In genomic region chr11:97078443-97078842, GRCh38 we compare ENCODE assay signal across 30 cellular contexts.
DNase-seq lines count a peak whose midpoint lies in the region; ATAC-seq, FAIRE-seq and TF ChIP-seq lines count a peak whose summit lies in the region.
"Had no signal": no experiment of that assay in that cellular context is flagged by ENCODE, and none has a peak within 500 bp of the region (broad histone marks: within the 10 kb centered on the region; RNA-seq: fewer than 3 reads in every experiment).

No MANE protein-coding gene starts in this region.

- H3K27ac ChIP-seq in cardiac muscle cell: peak overlapping the region; percentile 58
- H3K27ac ChIP-seq in right atrium auricular region: no peak overlapping the region
- H3K27ac ChIP-seq in GM12878 (ENCODE audit: control insufficient read depth, insufficient read depth): no peak overlapping the region
- H3K27ac ChIP-seq: 22Rv1; A549; BLaER1; BLaER1 treated with 17β-estradiol and CSF1 and Interleukin-3, amounts not matched to agents 10 nM and 100 nM; C4-2B had no signal

- RAD21 ChIA-PET in GM12878 (lab: Charles Lee; ENCODE audit: unreplicated experiment): interaction anchor here (1.3 to 2.7 kb wide), 2 partner anchors 30 to 614 kb away, joined by 3 to 20 read pairs; no protein-coding TSS in a partner anchor

- no peak for TF ChIP-seq EP300 in GM12878 (IDR thresholded peaks at IDR 0.05; ENCODE audit: borderline replicate concordance in 1 of 2, control insufficient read depth in 1 of 2, low read depth in 2 of 2, low read length in 2 of 2)

- H3K4me3 ChIP-seq in cardiac muscle cell: no peak overlapping the region
- no peak overlapping the region for H3K4me3 ChIP-seq in right atrium auricular region
- H3K4me3 ChIP-seq in GM12878: no peak overlapping the region
- H3K4me3 ChIP-seq: A549; BLaER1; BLaER1 treated with 17β-estradiol and CSF1 and Interleukin-3, amounts not matched to agents 10 nM and 100 nM had no signal

- no peaks in the 10 kb centered on the region for H3K9me3 ChIP-seq in cardiac muscle cell (ENCODE audit: low read depth)
- peaks cover 0 to 8% of the 10 kb centered on the region in 2 donors for H3K9me3 ChIP-seq in right atrium auricular region
- H3K9me3 ChIP-seq in GM12878 (replicated peaks; ENCODE audit: control insufficient read depth, insufficient read depth, low read length): no peaks in the 10 kb centered on the region; the same call in 2 of the 3 replicates
- H3K9me3 ChIP-seq: A549, BE2C, Caco-2 had no signal

- H3K79me2 ChIP-seq in GM12878 (ENCODE audit: control insufficient read depth, insufficient read depth, low read length): no peaks in the 10 kb centered on the region

- H3K4me1 ChIP-seq in cardiac muscle cell (ENCODE audit: low read depth) (peaks cover 29% of the 10 kb centered on the region), right atrium auricular region (no peaks in the 10 kb centered on the region), GM12878 (ENCODE audit: control insufficient read depth, insufficient read depth, low read length) (no peaks in the 10 kb centered on the region)
- H3K4me1 ChIP-seq: A549; BE2C; BLaER1; BLaER1 treated with 17β-estradiol and CSF1 and Interleukin-3, amounts not matched to agents 10 nM and 100 nM; Caco-2 had no signal

- TF ChIP-seq POLR2A in GM12878 (IDR thresholded peaks at IDR 0.05; ENCODE audit: low read depth, low read length): no peak

- no peak overlapping the region for H3K4me2 ChIP-seq in GM12878 (ENCODE audit: control insufficient read depth, insufficient read depth)
- H3K4me2 ChIP-seq: A549; BLaER1; BLaER1 treated with 17β-estradiol and CSF1 and Interleukin-3, amounts not matched to agents 10 nM and 100 nM had no signal

- no TSS peak for BruUV-seq in GM12878 (replicated peaks; lab: Mats Ljungman, UMichigan)

- no peak overlapping the region for H3K9ac ChIP-seq in GM12878 (ENCODE audit: control insufficient read depth, insufficient read depth, low read length)
- H3K9ac ChIP-seq: BLaER1; BLaER1 treated with 17β-estradiol and CSF1 and Interleukin-3, amounts not matched to agents 10 nM and 100 nM had no signal

- ATAC-seq in GM12878: peak; percentile 58
- ATAC-seq in GM18519 (IDR thresholded peaks at IDR 0.05; ENCODE audit: low FRiP score, unreplicated experiment): no peak
- ATAC-seq: A549; CD8-positive, alpha-beta T cell had no signal

- CTCF ChIA-PET in GM12878 (lab: Yijun Ruan, JAX): interaction anchor here (1.1 to 1.2 kb wide), 2 partner anchors 9 to 63 kb away, joined by 3 read pairs; no protein-coding TSS in a partner anchor

- H3K36me3 ChIP-seq in cardiac muscle cell (no peaks in the 10 kb centered on the region), right atrium auricular region (no peaks in the 10 kb centered on the region), GM12878 (ENCODE audit: control insufficient read depth in 2 of 2, insufficient read depth in 2 of 2, low read length in 1 of 2) (no peaks in the 10 kb centered on the region)
- H3K36me3 ChIP-seq: BE2C; BLaER1; BLaER1 treated with 17β-estradiol and CSF1 and Interleukin-3, amounts not matched to agents 10 nM and 100 nM had no signal

- H4K20me1 ChIP-seq in GM12878 (ENCODE audit: control insufficient read depth, insufficient read depth): no peaks in the 10 kb centered on the region
- H4K20me1 ChIP-seq: BLaER1; BLaER1 treated with 17β-estradiol and CSF1 and Interleukin-3, amounts not matched to agents 10 nM and 100 nM had no signal

- no peak for TF ChIP-seq CTCF in cardiac muscle cell (IDR thresholded peaks at IDR 0.05; ENCODE audit: low read depth, low read length)
- no peak for TF ChIP-seq CTCF in right atrium auricular region (IDR thresholded peaks at IDR 0.05)
- no peak for TF ChIP-seq CTCF in GM12878 (IDR thresholded peaks at IDR 0.05 in 2 of 3, conservative IDR thresholded peaks at IDR 0.05 in 1 of 3; ENCODE audit: control insufficient read depth in 2 of 3, extremely low read depth in 1 of 3, insufficient read depth in 1 of 3, low read depth in 3 of 3, low read length in 3 of 3)

- intact Hi-C loops in GM12878 (cut with micrococcal nuclease; ENCODE audit: unreplicated experiment): no loop called here

- no peak for FAIRE-seq in GM12878 (lab: Jason Lieb, UNC)
- FAIRE-seq: A204.1, A549, D721Med had no signal

- POLR2A ChIA-PET in GM12878 (lab: Charles Lee): no interaction called here

- no peaks in the 10 kb centered on the region for H3K27me3 ChIP-seq in cardiac muscle cell
- H3K27me3 ChIP-seq in right atrium auricular region: no peaks in the 10 kb centered on the region
- H3K27me3 ChIP-seq in GM12878 (replicated peaks in 1 of 2; ENCODE audit: control insufficient read depth in 2 of 2, insufficient read depth in 2 of 2, low read length in 1 of 2): no peaks in the 10 kb centered on the region
- H3K27me3 ChIP-seq: BE2C; BLaER1; BLaER1 treated with 17β-estradiol and CSF1 and Interleukin-3, amounts not matched to agents 10 nM and 100 nM had no signal

- H2AFZ ChIP-seq in GM12878 (ENCODE audit: control insufficient read depth, low read depth, low read length): no peak overlapping the region

- 0% methylated on average over 2 of the region's 2 CpGs for WGBS in GM12878 (ENCODE audit: insufficient coverage, insufficient replicate concordance, low lambda C conversion rate, missing lambda C conversion rate)

- in situ Hi-C loops in GM12878 (cut with MboI): no loop called here

- SMC1A ChIA-PET in GM12878 (lab: Charles Lee; ENCODE audit: uncharacterized antibody, unreplicated experiment): interaction anchor here (0.9 to 3.3 kb wide), 4 partner anchors 8 to 31 kb away, joined by 3 to 27 read pairs (median 8); no protein-coding TSS in a partner anchor

- TF ChIP-seq RAD21 in GM12878 (IDR thresholded peaks at IDR 0.05; ENCODE audit: insufficient read depth, low read depth, low read length): no peak

- DNase-seq in cardiac muscle cell (ENCODE audit: low read depth in 1 of 2, low spot score in 1 of 2) (no peak), right atrium auricular region (ENCODE audit: low spot score) (no peak), GM12878 (ENCODE audit: low read depth, low spot score) (no peak)
- DNase-seq: 8988T; ACHN; AML-193; BE2C; C1 segment of cervical spinal cord; Caco-2; Calu3; CD4-positive, alpha-beta memory T cell; CD4-positive, alpha-beta T cell; CD4-positive, CD25-positive, alpha-beta regulatory T cell; CD8-positive, alpha-beta memory T cell; CD8-positive, alpha-beta T cell; DMS 273 treated with DMSO at 0.1 percent for 48 hours; DMS153; DMS53; DMS79; DMS79 treated with DMSO at 0.1 percent for 48 hours; DND-41; EL had no signal

TF ChIP-seq in GM12878, 131 proteins besides CTCF, POLR2A, EP300 and RAD21:
- TF ChIP-seq SKIL (IDR thresholded peaks at IDR 0.05; ENCODE audit: low read depth, poor library complexity, severe bottlenecking) (no peak), MTA2 (IDR thresholded peaks at IDR 0.05; ENCODE audit: low read depth) (peak; percentile 87), ATF7 (IDR thresholded peaks at IDR 0.05; ENCODE audit: low read depth) (0 out of 2 replicates have a peak, but pooled peaks have one; percentile 25), ZNF24 (IDR thresholded peaks at IDR 0.05) (peak; percentile 47; the same call in 1 of the 2 replicates)
